In genomic region chr17:81959362-81960129, GRCh38 we compare ENCODE assay signal across 8 cellular contexts. TPM values are rescaled to one million over a fixed set of nuclear protein-coding genes. Genes with fewer than 3 reads are reported as not detected.
A peak's percentile ranks its signal among the peaks of the same experiment; 100 is the strongest.
DNase-seq lines count a peak whose midpoint lies in the region; FAIRE-seq and TF ChIP-seq lines count a peak whose summit lies in the region.
"Had no signal": no experiment of that assay in that cellular context is flagged by ENCODE, and none has a peak within 500 bp of the region (broad histone marks: within the 10 kb centered on the region; RNA-seq: fewer than 3 reads in every experiment).

No MANE protein-coding gene starts in this region.

- H3K4me3 ChIP-seq in KMS-11 (IDR thresholded peaks at IDR 0.05; ENCODE audit: insufficient read depth, low read depth, low read length) (no peak overlapping the region), kidney epithelial cell (ENCODE audit: low read depth, low read length) (no peak overlapping the region)

- peak; percentile 69 for FAIRE-seq in GM12891 (lab: Jason Lieb, UNC)

- H4K20me1 ChIP-seq in KMS-11 (ENCODE audit: insufficient read depth): no peaks in the 10 kb centered on the region

- H3K36me3 ChIP-seq in KMS-11 (ENCODE audit: insufficient read depth) (no peaks in the 10 kb centered on the region), kidney epithelial cell (ENCODE audit: control insufficient read depth, insufficient read depth, low read length) (no peaks in the 10 kb centered on the region)

- DNase-seq in GM12891 (ENCODE audit: insufficient read length, low spot score): peak; percentile 79
- peak; percentile 77 to 90 for DNase-seq in T47D (ENCODE audit: low read depth in 1 of 2, low spot score in 1 of 2)
- DNase-seq in kidney epithelial cell (ENCODE audit: low read depth): no peak
- DNase-seq in stimulated activated CD4-positive, alpha-beta T cell treated with anti-CD3 and anti-CD28 coated beads, Interleukin-2, amount 100 ng/mL, for 4 hours (ENCODE audit: low read depth): peak; percentile 77
- no peak for DNase-seq in mesenteric fat pad (ENCODE audit: low spot score)

- peaks cover 69% of the 10 kb centered on the region for H3K27me3 ChIP-seq in KMS-11 (ENCODE audit: insufficient read depth, low read depth)
- peaks cover 65% of the 10 kb centered on the region for H3K27me3 ChIP-seq in kidney epithelial cell (ENCODE audit: control insufficient read depth, insufficient read depth, low read length)

- H3K9ac ChIP-seq in KMS-11: no peak overlapping the region

- TF ChIP-seq CTCF in KMS-11 (conservative IDR thresholded peaks at IDR 0.05; ENCODE audit: low read depth, low read length) (peak; percentile 40; the same call in 1 of the 2 replicates), VCaP (conservative IDR thresholded peaks at IDR 0.05) (peak; percentile 97), kidney epithelial cell (IDR thresholded peaks at IDR 0.05; ENCODE audit: insufficient read depth, low read length, poor library complexity, severe bottlenecking) (peak; percentile 7)

- H3K27ac ChIP-seq in KMS-11: no peak overlapping the region
- H3K27ac ChIP-seq in VCaP: peak overlapping the region; percentile 33; the same call in 1 of the 2 replicates

- no peaks in the 10 kb centered on the region for H3K79me2 ChIP-seq in KMS-11 (ENCODE audit: insufficient read depth, low read depth)

- no peaks in the 10 kb centered on the region for H3K4me1 ChIP-seq in KMS-11 (ENCODE audit: low read depth, poor library complexity, severe bottlenecking)

- in situ Hi-C loops in T47D (cut with HindIII; ENCODE audit: low pct_unique_long_range_greater_than_20kb, low sequenced_read_pairs): no loop called here

- H3K4me2 ChIP-seq in KMS-11: no peak overlapping the region; the same call in 1 of the 2 replicates

- no peak for TF ChIP-seq POLR2A in GM12891 (IDR thresholded peaks at IDR 0.05; ENCODE audit: low read depth, low read length)

- peak overlapping the region; percentile 52; the same call in 1 of the 2 replicates for H2AFZ ChIP-seq in KMS-11 (ENCODE audit: low read depth)

TF ChIP-seq in GM12891, 5 proteins besides CTCF, POLR2A, EP300 and RAD21:
- TF ChIP-seq TAF1 (IDR thresholded peaks at IDR 0.05; ENCODE audit: low read depth, low read length) (no peak), PAX5 (IDR thresholded peaks at IDR 0.05; ENCODE audit: insufficient read depth, low read length, severe bottlenecking) (peak; percentile 54)

RNA-seq across cellular contexts. Expression of gene NOTUM, which starts 1.4 kb away (rescaled TPM):
- 0.04 TPM for polyA plus RNA-seq in GM12891 (2012; ENCODE audit: low read depth, missing spikeins)
- total RNA-seq in kidney epithelial cell (0.17 TPM in 1 of 2 replicates, not detected in the other), mesenteric fat pad (not detected)
- total RNA-seq: mononuclear cell had no signal

RNA-seq across cellular contexts. Expression of gene MYADML2, which starts 12.5 kb away (rescaled TPM):
- not detected for polyA plus RNA-seq in GM12891 (2012; ENCODE audit: low read depth, missing spikeins)
- not detected in 2 replicates for total RNA-seq in kidney epithelial cell
- not detected for total RNA-seq in mesenteric fat pad
- total RNA-seq: mononuclear cell had no signal

RNA-seq across cellular contexts. Expression of gene ASPSCR1, which starts 17.9 kb away (rescaled TPM):
- 14.5 TPM for polyA plus RNA-seq in GM12891 (2012; ENCODE audit: low read depth, missing spikeins)
- total RNA-seq in kidney epithelial cell: 19.5 and 26.8 TPM in 2 replicates
- 31.5 TPM for total RNA-seq in mesenteric fat pad

RNA-seq across cellular contexts. Expression of gene PYCR1, which starts 22.4 kb away (rescaled TPM):
- polyA plus RNA-seq in GM12891 (2012; ENCODE audit: low read depth, missing spikeins): 48.3 TPM
- total RNA-seq in kidney epithelial cell (132 and 166 TPM in 2 replicates), mesenteric fat pad (9.5 TPM)

RNA-seq across cellular contexts. Expression of gene MAFG, which starts 32.0 kb away (rescaled TPM):
- 12.1 TPM for polyA plus RNA-seq in GM12891 (2012; ENCODE audit: low read depth, missing spikeins)
- total RNA-seq in kidney epithelial cell (39.7 and 41.1 TPM in 2 replicates), mesenteric fat pad (29.7 TPM)

Comparison
In these comparisons a context has a peak if more than half of its experiments do, and no peak if none do; other contexts are left out.
1. DNase-seq: peak in GM12891 (single experiment), T47D (2 of 2) and stimulated activated CD4-positive, alpha-beta T cell treated with anti-CD3 and anti-CD28 coated beads, Interleukin-2, amount 100 ng/mL, for 4 hours (single experiment); none in kidney epithelial cell (single experiment) and mesenteric fat pad (single experiment).
2. CTCF ChIP-seq: peak in every context shown above with its lines; median percentile 97 in VCaP; 40 in KMS-11; 7 in kidney epithelial cell.